ENCODE assay signal across 28 cellular contexts in the genomic region with DNA sequence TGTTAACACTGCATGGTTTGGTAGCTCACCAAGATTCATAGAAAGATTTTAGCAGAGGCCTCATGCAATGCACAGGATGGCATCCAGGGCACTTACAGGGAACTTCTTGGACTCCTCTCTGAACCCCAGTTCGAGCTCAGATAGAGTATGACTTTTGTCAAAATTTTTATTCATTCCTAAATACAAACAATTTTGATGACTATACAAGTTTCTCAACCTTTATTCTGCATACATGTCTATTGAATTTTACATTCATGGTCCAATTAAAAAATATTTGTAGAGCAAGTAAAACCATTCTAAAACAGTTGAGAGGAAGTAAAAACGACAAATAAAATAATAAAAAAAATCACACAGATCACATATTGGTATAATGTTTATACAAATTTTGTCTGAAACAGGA.
"Had no signal": no experiment of that assay in that cellular context is flagged by ENCODE, and none has a peak within 500 bp of the region (broad histone marks: within the 10 kb centered on the region; RNA-seq: fewer than 3 reads in every experiment).

No MANE protein-coding gene starts in this region.

- H3K9me3 Mint-ChIP-seq: natural killer cell; nephron; stimulated activated effector memory CD8-positive, alpha-beta T cell treated with anti-CD3 and anti-CD28 coated beads, Interleukin-12 subunit alpha, Interleukin-12 subunit beta, amount 100 ng/mL, for 72 hours; stimulated activated naive CD8-positive, alpha-beta T cell treated with anti-CD3 and anti-CD28 coated beads, Interleukin-15, Interleukin-2, amounts not matched to agents 100 ng/mL and 50 ng/mL, for 24 hours had no signal

- H3K27me3 ChIP-seq: neutrophil, stomach, thyroid gland, tibial nerve, upper lobe of left lung, vagina had no signal

- H3K9me3 ChIP-seq: neutrophil, psoas muscle, stomach, thoracic aorta, thyroid gland, upper lobe of left lung, vagina had no signal

- H3K27me3 Mint-ChIP-seq: progenitor cell of endocrine pancreas; stimulated activated naive B cell treated with anti-CD40 and anti-IgM and Interleukin-4, amounts not matched to agents 10 μg/mL and 1 μg/mL and 100 μg/mL, for 72 hours had no signal

- H3K4me1 Mint-ChIP-seq: natural killer cell; nephron; stimulated activated effector memory CD8-positive, alpha-beta T cell treated with anti-CD3 and anti-CD28 coated beads, Interleukin-12 subunit alpha, Interleukin-12 subunit beta, amount 100 ng/mL, for 72 hours; stimulated activated naive B cell treated with anti-CD40 and anti-IgM and Interleukin-4, amounts not matched to agents 10 μg/mL and 1 μg/mL and 100 μg/mL, for 72 hours had no signal

- FAIRE-seq: urothelium cell line had no signal

- ATAC-seq: naive thymus-derived CD4-positive, alpha-beta T cell; natural killer cell; psoas muscle; right cardiac atrium; sciatic nerve; stimulated activated effector memory CD8-positive, alpha-beta T cell treated with anti-CD3 and anti-CD28 coated beads, Interleukin-12 subunit alpha, Interleukin-12 subunit beta, amount 100 ng/mL, for 72 hours; stimulated activated naive B cell treated with anti-CD40 and anti-IgM and Interleukin-4, amounts not matched to agents 10 μg/mL and 1 μg/mL and 100 μg/mL, for 72 hours had no signal

- H3K36me3 Mint-ChIP-seq: naive thymus-derived CD4-positive, alpha-beta T cell; natural killer cell; stimulated activated effector memory CD8-positive, alpha-beta T cell treated with anti-CD3 and anti-CD28 coated beads, Interleukin-12 subunit alpha, Interleukin-12 subunit beta, amount 100 ng/mL, for 72 hours; stimulated activated naive B cell treated with anti-CD40 and anti-IgM and Interleukin-4, amounts not matched to agents 10 μg/mL and 1 μg/mL and 100 μg/mL, for 72 hours had no signal

- H3K36me3 ChIP-seq: neutrophil, stomach, thoracic aorta, thyroid gland, tibial nerve, upper lobe of left lung, vagina had no signal

- H2AFZ ChIP-seq: parathyroid adenoma had no signal

- H3K4me3 ChIP-seq: psoas muscle, skin epidermis, stomach, thoracic aorta, thyroid gland, tibial nerve, upper lobe of left lung, vagina had no signal

- H3K79me2 ChIP-seq: parathyroid adenoma had no signal

- DNase-seq: naive thymus-derived CD4-positive, alpha-beta T cell; natural killer cell; nucleus accumbens; posterior cingulate gyrus; psoas muscle; right cardiac atrium; stimulated activated CD4-positive, alpha-beta T cell treated with anti-CD3 and anti-CD28 coated beads, Interleukin-15, amount 100 ng/mL, for 24 hours; stimulated activated CD4-positive, alpha-beta T cell treated with anti-CD3 and anti-CD28 coated beads, Interleukin-2, amount 100 ng/mL, for 24 hours; stimulated activated CD4-positive, alpha-beta T cell treated with anti-CD3 and anti-CD28 coated beads, Interleukin-2, amount 100 ng/mL, for 48 hours; stimulated activated CD4-positive, alpha-beta T cell treated with anti-CD3 and anti-CD28 coated beads, Interleukin-4, amount 100 ng/mL, for 24 hours; stimulated activated naive B cell treated with anti-CD40 and anti-IgM and Interleukin-4, amounts not matched to agents 10 μg/mL and 1 μg/mL and 100 μg/mL, for 72 hours; stimulated activated naive CD4-positive, alpha-beta T cell treated with Interleukin-2 at 50 U/mL for 16 hours; stomach; thyroid gland; trophoblast cell; upper lobe of left lung had no signal

- H3K9ac ChIP-seq: parathyroid adenoma had no signal

- H3K4me1 ChIP-seq: parathyroid adenoma, psoas muscle, stomach, thyroid gland, tibial nerve, upper lobe of left lung, vagina had no signal

- H3K4me3 Mint-ChIP-seq: naive thymus-derived CD4-positive, alpha-beta T cell; natural killer cell; nephron; stimulated activated effector memory CD8-positive, alpha-beta T cell treated with anti-CD3 and anti-CD28 coated beads, Interleukin-12 subunit alpha, Interleukin-12 subunit beta, amount 100 ng/mL, for 72 hours; stimulated activated naive B cell treated with anti-CD40 and anti-IgM and Interleukin-4, amounts not matched to agents 10 μg/mL and 1 μg/mL and 100 μg/mL, for 72 hours; stimulated activated naive CD8-positive, alpha-beta T cell treated with anti-CD3 and anti-CD28 coated beads, Interleukin-15, Interleukin-2, amounts not matched to agents 100 ng/mL and 50 ng/mL, for 24 hours had no signal

- H3K27ac Mint-ChIP-seq: naive thymus-derived CD4-positive, alpha-beta T cell; natural killer cell; nephron; progenitor cell of endocrine pancreas; stimulated activated effector memory CD8-positive, alpha-beta T cell treated with anti-CD3 and anti-CD28 coated beads, Interleukin-12 subunit alpha, Interleukin-12 subunit beta, amount 100 ng/mL, for 72 hours; stimulated activated naive B cell treated with anti-CD40 and anti-IgM and Interleukin-4, amounts not matched to agents 10 μg/mL and 1 μg/mL and 100 μg/mL, for 72 hours; stimulated activated naive CD8-positive, alpha-beta T cell treated with anti-CD3 and anti-CD28 coated beads, Interleukin-15, Interleukin-2, amounts not matched to agents 100 ng/mL and 50 ng/mL, for 24 hours had no signal

- H3K27ac ChIP-seq: neutrophil, parathyroid adenoma, psoas muscle, skin epidermis, stomach, thoracic aorta, thyroid gland, tibial nerve, upper lobe of left lung, vagina had no signal
